In genomic region chr6:7904654-7905319, GRCh38 we compare ENCODE assay signal across 23 cellular contexts. TPM values are rescaled to one million over a fixed set of nuclear protein-coding genes. Genes with fewer than 3 reads are reported as not detected.
DNase-seq lines count a peak whose midpoint lies in the region; ATAC-seq, FAIRE-seq and TF ChIP-seq lines count a peak whose summit lies in the region.
"Had no signal": no experiment of that assay in that cellular context is flagged by ENCODE, and none has a peak within 500 bp of the region (broad histone marks: within the 10 kb centered on the region; RNA-seq: fewer than 3 reads in every experiment).

No MANE protein-coding gene starts in this region.

- no peaks in the 10 kb centered on the region for H3K9me3 ChIP-seq in astrocyte (ENCODE audit: insufficient read depth, low read depth, low read length)
- H3K9me3 ChIP-seq: ascending aorta, esophagus muscularis mucosa had no signal

- H3K36me3 ChIP-seq in astrocyte (ENCODE audit: insufficient read depth, low read length), result peaks cover 47% of the 10 kb centered on the region

- H3K9me3 Mint-ChIP-seq in T-helper 2 cell treated with Interferon-gamma antibody and Interleukin-4, amounts not matched to agents 5 μg/mL and 100 μg/mL, for 36 hours, result no peaks in the 10 kb centered on the region
- no peaks in the 10 kb centered on the region for H3K9me3 Mint-ChIP-seq in HFFc6
- peaks cover 2% of the 10 kb centered on the region for H3K9me3 Mint-ChIP-seq in astrocyte (ENCODE audit: unreplicated experiment)
- no peaks in the 10 kb centered on the region for H3K9me3 Mint-ChIP-seq in memory B cell
- H3K9me3 Mint-ChIP-seq: activated naive CD4-positive, alpha-beta T cell treated with anti-CD3 and anti-CD28 coated beads for 36 hours; activated T-cell treated with anti-CD3 and anti-CD28 coated beads, Interleukin-2, amount 50 U/mL, for 24 hours; neural crest cell had no signal

- no peak overlapping the region for H3K27ac ChIP-seq in astrocyte (ENCODE audit: low read depth, low read length)
- H3K27ac ChIP-seq: 22Rv1, ascending aorta, esophagus muscularis mucosa had no signal

- peaks cover 98% of the 10 kb centered on the region for H4K20me1 ChIP-seq in astrocyte (ENCODE audit: insufficient read depth, low read length)

- peaks cover 85% of the 10 kb centered on the region for H3K79me2 ChIP-seq in astrocyte (ENCODE audit: insufficient read depth, low read length)

- no peak overlapping the region for H3K9ac ChIP-seq in astrocyte (ENCODE audit: low read length)

- peak overlapping the region; percentile 34 for H3K27ac Mint-ChIP-seq in T-helper 2 cell treated with Interferon-gamma antibody and Interleukin-4, amounts not matched to agents 5 μg/mL and 100 μg/mL, for 36 hours
- H3K27ac Mint-ChIP-seq in HFFc6 (peak overlapping the region; percentile 2; the same call in 1 of the 2 replicates), astrocyte (ENCODE audit: unreplicated experiment) (no peak overlapping the region), memory B cell (peak overlapping the region; percentile 66)
- H3K27ac Mint-ChIP-seq: activated naive CD4-positive, alpha-beta T cell treated with anti-CD3 and anti-CD28 coated beads for 36 hours; activated T-cell treated with anti-CD3 and anti-CD28 coated beads, Interleukin-2, amount 50 U/mL, for 24 hours had no signal

- H3K4me3 Mint-ChIP-seq in T-helper 2 cell treated with Interferon-gamma antibody and Interleukin-4, amounts not matched to agents 5 μg/mL and 100 μg/mL, for 36 hours, result no peak overlapping the region
- no peak overlapping the region for H3K4me3 Mint-ChIP-seq in HFFc6
- peak overlapping the region; percentile 14 for H3K4me3 Mint-ChIP-seq in astrocyte (ENCODE audit: unreplicated experiment)
- H3K4me3 Mint-ChIP-seq in memory B cell, result no peak overlapping the region
- H3K4me3 Mint-ChIP-seq: activated naive CD4-positive, alpha-beta T cell treated with anti-CD3 and anti-CD28 coated beads for 36 hours; activated T-cell treated with anti-CD3 and anti-CD28 coated beads, Interleukin-2, amount 50 U/mL, for 24 hours; neural crest cell had no signal

- peaks cover 9% of the 10 kb centered on the region for H3K4me1 Mint-ChIP-seq in T-helper 2 cell treated with Interferon-gamma antibody and Interleukin-4, amounts not matched to agents 5 μg/mL and 100 μg/mL, for 36 hours (ENCODE audit: low read depth)
- H3K4me1 Mint-ChIP-seq in HFFc6 (ENCODE audit: low read depth) (peaks cover 18% of the 10 kb centered on the region), astrocyte (ENCODE audit: low read depth, unreplicated experiment) (peaks cover 10% of the 10 kb centered on the region), memory B cell (peaks cover 30% of the 10 kb centered on the region)

- H3K27me3 ChIP-seq in astrocyte (ENCODE audit: insufficient read depth, low read length), result no peaks in the 10 kb centered on the region
- H3K27me3 ChIP-seq: ascending aorta, esophagus muscularis mucosa had no signal

- no peak for FAIRE-seq in astrocyte (lab: Jason Lieb, UNC)
- FAIRE-seq: H54 had no signal

- no peak for ATAC-seq in memory B cell (ENCODE audit: low read depth)
- ATAC-seq in HG02973 (IDR thresholded peaks at IDR 0.05; ENCODE audit: unreplicated experiment), result no peak

- H2AFZ ChIP-seq in astrocyte (ENCODE audit: low read depth, low read length), result no peak overlapping the region

- TF ChIP-seq CTCF in HFFc6 (IDR thresholded peaks at IDR 0.05) (no peak), astrocyte (IDR thresholded peaks at IDR 0.05; ENCODE audit: insufficient read depth, low read depth, low read length) (no peak)

- H3K36me3 Mint-ChIP-seq in T-helper 2 cell treated with Interferon-gamma antibody and Interleukin-4, amounts not matched to agents 5 μg/mL and 100 μg/mL, for 36 hours (ENCODE audit: low read depth), result peaks cover 38% of the 10 kb centered on the region
- H3K36me3 Mint-ChIP-seq in HFFc6 (ENCODE audit: low read depth) (no peaks in the 10 kb centered on the region; the same call in none of the 2 replicates), astrocyte (ENCODE audit: low read depth, unreplicated experiment) (peaks cover 16% of the 10 kb centered on the region), memory B cell (peaks cover 41% of the 10 kb centered on the region)

- no peaks in the 10 kb centered on the region for H3K27me3 Mint-ChIP-seq in T-helper 2 cell treated with Interferon-gamma antibody and Interleukin-4, amounts not matched to agents 5 μg/mL and 100 μg/mL, for 36 hours (ENCODE audit: low read depth)
- H3K27me3 Mint-ChIP-seq in HFFc6 (ENCODE audit: insufficient read depth) (no peaks in the 10 kb centered on the region), astrocyte (ENCODE audit: low read depth, unreplicated experiment) (no peaks in the 10 kb centered on the region), memory B cell (no peaks in the 10 kb centered on the region)
- H3K27me3 Mint-ChIP-seq: activated T-cell treated with anti-CD3 and anti-CD28 coated beads, Interleukin-2, amount 50 U/mL, for 24 hours had no signal

- no peak overlapping the region for H3K4me3 ChIP-seq in astrocyte (ENCODE audit: insufficient read depth, low read depth, low read length)
- H3K4me3 ChIP-seq: ascending aorta, esophagus muscularis mucosa, smooth muscle cell had no signal

- no peak overlapping the region for H3K4me2 ChIP-seq in astrocyte (ENCODE audit: low read length)
- H3K4me2 ChIP-seq: smooth muscle cell had no signal

- H3K4me1 ChIP-seq in astrocyte (ENCODE audit: insufficient read depth, low read length), result no peaks in the 10 kb centered on the region

- DNase-seq in T-helper 2 cell treated with Interferon-gamma antibody and Interleukin-4, amounts not matched to agents 5 μg/mL and 100 μg/mL, for 36 hours (ENCODE audit: low spot score), result no peak
- DNase-seq in T-helper 2 cell, result no peak
- DNase-seq in HFFc6, result no peak
- no peak for DNase-seq in astrocyte (ENCODE audit: low read depth)
- no peak for DNase-seq in memory B cell (ENCODE audit: low spot score in 2 of 2)
- DNase-seq in iPS-NIHi11 (ENCODE audit: low spot score), result no peak
- no peak for DNase-seq in OCI-M2 (lab: John Stamatoyannopoulos, UW; ENCODE audit: unreplicated experiment)
- DNase-seq: activated CD4-positive, alpha-beta T cell treated with anti-CD3 and anti-CD28 coated beads for 48 hours; activated naive CD4-positive, alpha-beta T cell treated with anti-CD3 and anti-CD28 coated beads for 36 hours; activated T-cell treated with anti-CD3 and anti-CD28 coated beads, Interleukin-2, amount 50 U/mL, for 24 hours; DND-41; effector CD8-positive, alpha-beta T cell; Kasumi-1; NCI-H1105; NCI-H510A; stimulated activated CD4-positive, alpha-beta T cell treated with anti-CD3 and anti-CD28 coated beads, Interleukin-4, amount 100 ng/mL, for 24 hours had no signal

RNA-seq across cellular contexts. Expression of gene TXNDC5, which starts 5.8 kb away (rescaled TPM):
- total RNA-seq in HFFc6 (2021; fragmentation: NEBNext Ultra II Directional; extraction: Animal tissue kit (Norgen Biotek cat#: 25700)), result 100 to 1,000 TPM; 226 to 280 (median 258) TPM
- 193 and 202 TPM in 2 replicates for total RNA-seq in astrocyte
